ENCODE assay signal across 8 cellular contexts in genomic region chr18:30970201-30970816, GRCh38.
DNase-seq lines count a peak whose midpoint lies in the region; TF ChIP-seq lines count a peak whose summit lies in the region.

No MANE protein-coding gene starts in this region.

- no peaks in the 10 kb centered on the region for H3K4me1 ChIP-seq in HAP-1

- H3K36me3 Mint-ChIP-seq in osteocyte (ENCODE audit: unreplicated experiment) = no peaks in the 10 kb centered on the region

- no peaks in the 10 kb centered on the region for H3K9me3 Mint-ChIP-seq in osteocyte (ENCODE audit: unreplicated experiment)

- no peak overlapping the region for H3K4me3 ChIP-seq in HAP-1
- no peak overlapping the region for H3K4me3 ChIP-seq in cardiac fibroblast (replicated peaks in 1 of 2; ENCODE audit: low read depth in 2 of 2, low read length in 2 of 2)

- peaks cover 25% of the 10 kb centered on the region for H3K27me3 Mint-ChIP-seq in osteocyte (ENCODE audit: unreplicated experiment)

- H3K4me1 Mint-ChIP-seq in osteocyte (ENCODE audit: unreplicated experiment) = no peaks in the 10 kb centered on the region

- in situ Hi-C loops in HAP-1 (cut with MboI; ENCODE audit: low sequenced_read_pairs) = no loop called here

- H3K27me3 ChIP-seq in HAP-1 (ENCODE audit: low read depth) = 0 out of 2 replicates have a peak, but pooled peaks cover 2% of the 10 kb centered on the region

- no peaks in the 10 kb centered on the region for H3K36me3 ChIP-seq in HAP-1 (replicated peaks)

- H3K27ac Mint-ChIP-seq in osteocyte (ENCODE audit: unreplicated experiment) = no peak overlapping the region

- TF ChIP-seq CTCF in cardiac fibroblast (IDR thresholded peaks at IDR 0.05; ENCODE audit: low read depth, low read length) (no peak), osteocyte (IDR thresholded peaks at IDR 0.05) (peak; percentile 59)

- H3K4me3 Mint-ChIP-seq in osteocyte (ENCODE audit: unreplicated experiment) = no peak overlapping the region

- peak; percentile 27 to 66 for DNase-seq in HAP-1 (ENCODE audit: low spot score in 2 of 2)
- DNase-seq in NCI-H2171 treated with DMSO at 0.1 percent for 48 hours (lab: John Stamatoyannopoulos, UW) = peak; percentile 76
- DNase-seq in cardiac fibroblast (ENCODE audit: low read depth in 2 of 2) = peak; percentile 51 to 61
- no peak for DNase-seq in osteocyte (ENCODE audit: extremely low spot score, unreplicated experiment)
- DNase-seq in nucleus accumbens (lab: John Stamatoyannopoulos, UW) = no peak
- DNase-seq in NCI-H446 treated with DMSO at 0.1 percent for 48 hours (lab: John Stamatoyannopoulos, UW) = no peak
- no peak for DNase-seq in NCI-H2029 (lab: John Stamatoyannopoulos, UW)
- no peak for DNase-seq in mucosa of gallbladder (ENCODE audit: low spot score)

- no peaks in the 10 kb centered on the region for H3K9me3 ChIP-seq in HAP-1

Comparison
In these comparisons a context has a peak if more than half of its experiments do, and no peak if none do; other contexts are left out.
1. DNase-seq: peak in HAP-1 (2 of 2), NCI-H2171 treated with DMSO at 0.1 percent for 48 hours (single experiment) and cardiac fibroblast (2 of 2); none in osteocyte (single experiment), nucleus accumbens (0 of 56), NCI-H446 treated with DMSO at 0.1 percent for 48 hours (single experiment), NCI-H2029 (single experiment) and mucosa of gallbladder (single experiment).